In the genomic region with DNA sequence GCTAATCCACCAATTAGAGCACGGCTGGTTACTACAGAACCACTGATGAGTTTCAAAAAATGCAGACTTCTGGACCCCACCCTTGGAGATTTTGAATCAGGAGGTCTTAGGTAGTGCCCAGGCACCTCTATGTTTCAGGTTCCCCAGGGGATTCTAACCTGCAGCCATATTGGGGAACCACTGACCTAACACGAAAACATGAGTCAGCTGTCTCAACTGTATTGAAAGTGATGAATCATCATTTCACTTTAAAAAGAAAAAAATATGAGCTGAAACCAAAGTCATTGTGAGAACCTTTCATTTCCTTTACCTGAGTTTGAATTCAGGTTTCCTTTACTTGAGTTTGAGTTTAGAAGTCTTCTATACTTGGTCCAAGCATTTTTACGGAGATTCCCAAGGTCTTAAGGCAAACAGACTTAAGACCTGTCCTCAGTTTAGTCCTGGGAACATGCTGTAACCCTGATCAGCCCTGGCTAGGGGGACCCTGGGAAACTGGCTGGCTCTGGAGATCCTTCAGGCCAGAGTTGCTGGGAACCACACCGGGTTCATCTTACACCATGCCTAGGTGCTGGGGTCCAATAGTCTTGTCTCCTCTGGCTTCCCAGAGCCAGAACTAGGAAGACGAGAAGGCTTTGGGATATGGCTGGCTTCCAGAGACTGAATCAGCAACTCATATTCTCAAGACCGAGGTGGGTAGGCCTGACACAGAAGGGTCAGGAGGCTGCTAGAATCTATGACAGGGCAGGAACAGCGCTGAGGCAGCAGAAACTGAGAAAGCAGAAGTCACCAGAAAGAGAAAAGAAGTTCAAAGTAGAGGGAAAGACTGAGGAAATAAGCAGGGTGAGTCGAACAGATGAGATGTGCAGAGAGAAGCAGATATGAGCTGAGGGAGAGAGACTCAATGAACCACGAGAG, we compare ENCODE assay signal across 8 cellular contexts. TPM values are rescaled to one million over a fixed set of nuclear protein-coding genes. Genes with fewer than 3 reads are reported as not detected.
A peak's percentile ranks its signal among the peaks of the same experiment; 100 is the strongest.
DNase-seq lines count a peak whose midpoint lies in the region; ATAC-seq and TF ChIP-seq lines count a peak whose summit lies in the region.

No MANE protein-coding gene starts in this region.

- H3K4me3 ChIP-seq in CD8-positive, alpha-beta memory T cell (ENCODE audit: low read length) = no peak overlapping the region

- DNase-seq in activated CD4-positive, alpha-beta T cell treated with anti-CD3 and anti-CD28 coated beads for 36 hours = peak; percentile 55
- DNase-seq in activated CD4-positive, alpha-beta T cell treated with anti-CD3 and anti-CD28 coated beads for 1 hour = no peak
- DNase-seq in NAMALWA (ENCODE audit: low spot score) = peak; percentile 13
- DNase-seq in caudate nucleus (lab: John Stamatoyannopoulos, UW) = peak in 2 of 61 donors; percentile 3 to 11
- no peak for DNase-seq in natural killer cell
- DNase-seq in OCI-M2 (lab: John Stamatoyannopoulos, UW; ENCODE audit: unreplicated experiment) = no peak
- DNase-seq in CD8-positive, alpha-beta memory T cell = no peak

- intact Hi-C loops in activated CD4-positive, alpha-beta T cell treated with anti-CD3 and anti-CD28 coated beads for 36 hours (cut with DNase I, micrococcal nuclease) = loop anchor here (1.0 to 2.0 kb wide), 4 partner anchors 16 to 135 kb away; a partner anchor contains a TSS
- intact Hi-C loops in natural killer cell (cut with micrococcal nuclease) = no loop called here

- peak overlapping the region; percentile 82 for H3K27ac Mint-ChIP-seq in activated CD4-positive, alpha-beta T cell treated with anti-CD3 and anti-CD28 coated beads for 36 hours
- H3K27ac Mint-ChIP-seq in natural killer cell = peak overlapping the region in 1 of 2 donors; percentile 19
- peak overlapping the region in 2 of 8 donors; percentile 34 to 39 for H3K27ac Mint-ChIP-seq in CD8-positive, alpha-beta memory T cell

- H3K27ac ChIP-seq in caudate nucleus (ENCODE audit: low read depth, low read length) = peak overlapping the region; percentile 71
- H3K27ac ChIP-seq in CD8-positive, alpha-beta memory T cell (ENCODE audit: low read depth, low read length) = no peak overlapping the region

- no peak for TF ChIP-seq CTCF in natural killer cell (IDR thresholded peaks at IDR 0.05)

- H3K4me1 Mint-ChIP-seq in activated CD4-positive, alpha-beta T cell treated with anti-CD3 and anti-CD28 coated beads for 36 hours = peaks cover 19% of the 10 kb centered on the region
- peaks cover 0 to 11% of the 10 kb centered on the region in 2 donors for H3K4me1 Mint-ChIP-seq in natural killer cell
- peaks cover 0 to 6% (median 4%) of the 10 kb centered on the region in 3 donors for H3K4me1 Mint-ChIP-seq in CD8-positive, alpha-beta memory T cell

- CTCF ChIA-PET in activated CD4-positive, alpha-beta T cell treated with anti-CD3 and anti-CD28 coated beads for 36 hours (lab: Charles Lee) = interaction anchor here (0.5 to 2.4 kb wide), 9 partner anchors 10 to 96 kb away, joined by 3 to 8 read pairs (median 3); a partner anchor contains a TSS
- CTCF ChIA-PET in CD8-positive, alpha-beta memory T cell (lab: Charles Lee) = interaction anchor here (1.0 to 1.3 kb wide), 2 partner anchors 56 to 96 kb away, joined by 3 to 4 read pairs; a partner anchor contains a TSS

- peak; percentile 87 for ATAC-seq in activated CD4-positive, alpha-beta T cell treated with anti-CD3 and anti-CD28 coated beads for 36 hours
- peak; percentile 86 for ATAC-seq in HG02588 (IDR thresholded peaks at IDR 0.05; ENCODE audit: unreplicated experiment)
- ATAC-seq in natural killer cell = peak in 2 of 3 donors; percentile 47 to 71

- H3K9me3 Mint-ChIP-seq in activated CD4-positive, alpha-beta T cell treated with anti-CD3 and anti-CD28 coated beads for 36 hours (ENCODE audit: low read depth) = peaks cover 2% of the 10 kb centered on the region
- H3K9me3 Mint-ChIP-seq in natural killer cell = no peaks in the 10 kb centered on the region
- peaks cover 0 to 3% (median 0%) of the 10 kb centered on the region in 5 donors for H3K9me3 Mint-ChIP-seq in CD8-positive, alpha-beta memory T cell

- peaks cover 3% of the 10 kb centered on the region for H3K36me3 Mint-ChIP-seq in activated CD4-positive, alpha-beta T cell treated with anti-CD3 and anti-CD28 coated beads for 36 hours (ENCODE audit: low read depth)
- no peaks in the 10 kb centered on the region for H3K36me3 Mint-ChIP-seq in natural killer cell
- peaks cover 0 to 7% (median 0%) of the 10 kb centered on the region in 3 donors for H3K36me3 Mint-ChIP-seq in CD8-positive, alpha-beta memory T cell

- POLR2A ChIA-PET in activated CD4-positive, alpha-beta T cell treated with anti-CD3 and anti-CD28 coated beads for 36 hours (lab: Charles Lee) = interaction anchor here (0.6 to 1.2 kb wide), 2 partner anchors 35 to 44 kb away, joined by 3 read pairs; no protein-coding TSS in a partner anchor
- POLR2A ChIA-PET in CD8-positive, alpha-beta memory T cell (lab: Charles Lee) = no interaction called here

- H3K36me3 ChIP-seq in CD8-positive, alpha-beta memory T cell (ENCODE audit: insufficient read depth, low read length) = no peaks in the 10 kb centered on the region

- no peaks in the 10 kb centered on the region for H3K9me3 ChIP-seq in CD8-positive, alpha-beta memory T cell (ENCODE audit: low read length)

- peaks cover 2% of the 10 kb centered on the region for H3K27me3 Mint-ChIP-seq in activated CD4-positive, alpha-beta T cell treated with anti-CD3 and anti-CD28 coated beads for 36 hours
- peaks cover 0 to 2% of the 10 kb centered on the region in 2 donors for H3K27me3 Mint-ChIP-seq in natural killer cell (ENCODE audit: low read depth in 2 of 2)
- H3K27me3 Mint-ChIP-seq in CD8-positive, alpha-beta memory T cell = no peaks in the 10 kb centered on the region

- H3K27me3 ChIP-seq in CD8-positive, alpha-beta memory T cell (ENCODE audit: insufficient read depth, low read length, poor library complexity, severe bottlenecking) = no peaks in the 10 kb centered on the region

- no peak overlapping the region for H3K4me3 Mint-ChIP-seq in activated CD4-positive, alpha-beta T cell treated with anti-CD3 and anti-CD28 coated beads for 36 hours
- no peak overlapping the region for H3K4me3 Mint-ChIP-seq in natural killer cell
- H3K4me3 Mint-ChIP-seq in CD8-positive, alpha-beta memory T cell = no peak overlapping the region

- no peaks in the 10 kb centered on the region for H3K4me1 ChIP-seq in CD8-positive, alpha-beta memory T cell (ENCODE audit: insufficient read depth, low read length)

RNA-seq across cellular contexts. Expression of a gene that starts 16.5 kb away (rescaled TPM):
- total RNA-seq in activated CD4-positive, alpha-beta T cell treated with anti-CD3 and anti-CD28 coated beads for 36 hours = under 1 TPM; 0.43 to 0.81 TPM
- 1 to 10 TPM in 1 of 3 donors, under 1 TPM in 2; 0.14 to 1.2 (median 0.16) TPM for total RNA-seq in natural killer cell
- under 1 TPM; 0.33 to 0.37 TPM for total RNA-seq in CD8-positive, alpha-beta memory T cell
- polyA plus RNA-seq in CD8-positive, alpha-beta memory T cell = not detected

RNA-seq across cellular contexts. Expression of a gene that starts 43.5 kb away (rescaled TPM):
- 10 to 100 TPM; 25.0 to 30.1 TPM for total RNA-seq in activated CD4-positive, alpha-beta T cell treated with anti-CD3 and anti-CD28 coated beads for 36 hours
- total RNA-seq in natural killer cell = 1 to 10 TPM; 4.9 to 7.2 (median 6.0) TPM
- 10 to 100 TPM; 13.2 to 17.6 TPM for total RNA-seq in CD8-positive, alpha-beta memory T cell
- 6.1 TPM for polyA plus RNA-seq in CD8-positive, alpha-beta memory T cell

RNA-seq across cellular contexts. Expression of a gene that starts 56.1 kb away (rescaled TPM):
- total RNA-seq in activated CD4-positive, alpha-beta T cell treated with anti-CD3 and anti-CD28 coated beads for 36 hours = 10 to 100 TPM; 44.0 to 47.9 TPM
- total RNA-seq in natural killer cell = 10 to 100 TPM; 14.7 to 17.8 (median 17.3) TPM
- total RNA-seq in CD8-positive, alpha-beta memory T cell = 10 to 100 TPM; 34.3 to 36.1 TPM
- 48.6 TPM for polyA plus RNA-seq in CD8-positive, alpha-beta memory T cell

Comparison
In these comparisons a context has a peak if more than half of its experiments do, and no peak if none do; other contexts are left out.
1. DNase-seq: peak in activated CD4-positive, alpha-beta T cell treated with anti-CD3 and anti-CD28 coated beads for 36 hours (single experiment) and NAMALWA (single experiment); none in activated CD4-positive, alpha-beta T cell treated with anti-CD3 and anti-CD28 coated beads for 1 hour (single experiment), natural killer cell (single experiment), OCI-M2 (single experiment) and CD8-positive, alpha-beta memory T cell (0 of 5).
2. Peak in every context shown above with its lines, with median percentiles within 50 percentile points of each other: ATAC-seq.